ENCODE assay signal across 12 cellular contexts in the genomic region with DNA sequence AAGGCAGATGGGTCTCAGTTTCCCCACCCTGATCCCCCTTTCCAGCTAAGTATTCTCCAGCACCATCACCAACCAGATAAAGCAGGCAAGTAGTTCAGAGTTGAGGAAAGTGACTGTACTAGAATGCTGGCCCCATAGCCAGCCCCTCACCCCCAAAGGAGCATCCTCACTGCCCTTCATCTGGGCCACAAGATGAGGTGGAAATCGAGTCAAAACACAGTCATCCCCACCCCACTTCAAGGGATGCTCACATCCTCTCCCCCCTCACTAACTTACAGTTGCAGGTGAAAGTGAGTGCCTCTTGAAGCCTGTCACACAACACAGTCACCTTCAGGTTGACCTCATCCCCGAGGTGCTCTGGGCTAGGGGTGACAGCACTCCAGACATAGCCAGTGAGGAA. TPM values are rescaled to one million over a fixed set of nuclear protein-coding genes. Genes with fewer than 3 reads are reported as not detected.
DNase-seq lines count a peak whose midpoint lies in the region; ATAC-seq and TF ChIP-seq lines count a peak whose summit lies in the region.
"Had no signal": no experiment of that assay in that cellular context is flagged by ENCODE, and none has a peak within 500 bp of the region (broad histone marks: within the 10 kb centered on the region; RNA-seq: fewer than 3 reads in every experiment).

No MANE protein-coding gene starts in this region.

- DNase-seq in left ventricle myocardium inferior, result no peak
- no peak for DNase-seq in Right ventricle myocardium superior
- no peak for DNase-seq in mesenchymal stem cell
- DNase-seq in upper lobe of right lung, result no peak
- DNase-seq in hepatic stellate cell (ENCODE audit: low spot score), result no peak
- no peak for DNase-seq in NCI-H345 treated with DMSO at 0.1 percent for 48 hours (lab: John Stamatoyannopoulos, UW; ENCODE audit: unreplicated experiment)
- no peak for DNase-seq in erythroblast (lab: John Stamatoyannopoulos, UW)
- DNase-seq: NCI-H226 had no signal

- peak overlapping the region; percentile 17 for H3K4me3 ChIP-seq in left ventricle myocardium inferior
- H3K4me3 ChIP-seq in mesenchymal stem cell (ENCODE audit: insufficient read depth in 1 of 2, low read depth in 1 of 2, low read length in 2 of 2), result peak overlapping the region in 1 of 2 experiments; percentile 42
- H3K4me3 ChIP-seq in upper lobe of right lung, result no peak overlapping the region
- H3K4me3 ChIP-seq: pancreas had no signal

- no peak overlapping the region for H3K4me2 ChIP-seq in mesenchymal stem cell (ENCODE audit: low read length, poor library complexity, severe bottlenecking)

- H3K4me3 Mint-ChIP-seq in activated naive CD8-positive, alpha-beta T cell, result peak overlapping the region; percentile 32
- H3K4me3 Mint-ChIP-seq: central memory CD8-positive, alpha-beta T cell had no signal

- H2BK5ac ChIP-seq in mesenchymal stem cell (ENCODE audit: low read depth, low read length, poor library complexity, severe bottlenecking), result no peak overlapping the region

- no peak overlapping the region for H3K4ac ChIP-seq in mesenchymal stem cell (ENCODE audit: low read depth in 1 of 2, low read length in 2 of 2)

- H3K4me1 ChIP-seq in left ventricle myocardium inferior (peaks cover 94% of the 10 kb centered on the region), mesenchymal stem cell (ENCODE audit: control insufficient read depth, insufficient read depth, low read depth, low read length) (no peaks in the 10 kb centered on the region), upper lobe of right lung (peaks cover 67% of the 10 kb centered on the region)
- H3K4me1 ChIP-seq: pancreas had no signal

- H2BK120ac ChIP-seq in mesenchymal stem cell (ENCODE audit: low read depth, low read length), result no peak overlapping the region

- H3K9ac ChIP-seq in mesenchymal stem cell (ENCODE audit: low read length), result peak overlapping the region; percentile 57

- H3K4me1 Mint-ChIP-seq in activated naive CD8-positive, alpha-beta T cell (ENCODE audit: low read depth), result peaks cover 62% of the 10 kb centered on the region

- no peak overlapping the region for H3K14ac ChIP-seq in mesenchymal stem cell (ENCODE audit: low read length in 2 of 2)

- intact Hi-C loops in left ventricle myocardium inferior (cut with micrococcal nuclease), result no loop called here
- intact Hi-C loops in Right ventricle myocardium superior (cut with DNase I), result no loop called here
- intact Hi-C loops in upper lobe of right lung (cut with DNase I), result no loop called here

- H3K27me3 ChIP-seq in left ventricle myocardium inferior (ENCODE audit: low read depth) (no peaks in the 10 kb centered on the region), mesenchymal stem cell (ENCODE audit: control insufficient read depth in 1 of 2, insufficient read depth in 1 of 2, low read length in 2 of 2) (peaks cover 0 to 36% of the 10 kb centered on the region in 2 experiments), upper lobe of right lung (no peaks in the 10 kb centered on the region)
- H3K27me3 ChIP-seq: pancreas had no signal

- WGBS in mesenchymal stem cell, result 78% methylated on average over 2 of the region's 2 CpGs

- H3K9me3 Mint-ChIP-seq in activated naive CD8-positive, alpha-beta T cell (ENCODE audit: low read depth), result no peaks in the 10 kb centered on the region
- H3K9me3 Mint-ChIP-seq: central memory CD8-positive, alpha-beta T cell had no signal

- no peak overlapping the region for H3K23ac ChIP-seq in mesenchymal stem cell (ENCODE audit: low read length in 2 of 2)

- H2AFZ ChIP-seq in mesenchymal stem cell (ENCODE audit: low read depth, low read length), result no peak overlapping the region

- TF ChIP-seq POLR2A in erythroblast (IDR thresholded peaks at IDR 0.05; ENCODE audit: low read length), result no peak

- peak overlapping the region; percentile 46 for H3K27ac Mint-ChIP-seq in activated naive CD8-positive, alpha-beta T cell

- no peaks in the 10 kb centered on the region for H3K79me1 ChIP-seq in mesenchymal stem cell (replicated peaks; ENCODE audit: low read length, poor library complexity, severe bottlenecking)

- no peak for TF ChIP-seq CTCF in left ventricle myocardium inferior (IDR thresholded peaks at IDR 0.05; ENCODE audit: borderline replicate concordance)
- TF ChIP-seq CTCF in upper lobe of right lung (IDR thresholded peaks at IDR 0.05), result no peak

- no peak overlapping the region for H2AK5ac ChIP-seq in mesenchymal stem cell (ENCODE audit: low read length, severe bottlenecking)

- no peaks in the 10 kb centered on the region for H3K9me3 ChIP-seq in left ventricle myocardium inferior (replicated peaks)
- H3K9me3 ChIP-seq in mesenchymal stem cell (ENCODE audit: control insufficient read depth, low read length), result no peaks in the 10 kb centered on the region
- H3K9me3 ChIP-seq in upper lobe of right lung, result no peaks in the 10 kb centered on the region
- H3K9me3 ChIP-seq: pancreas had no signal

- H3K27ac ChIP-seq in left ventricle myocardium inferior (replicated peaks), result peak overlapping the region; percentile 97
- no peak overlapping the region for H3K27ac ChIP-seq in mesenchymal stem cell (ENCODE audit: low read length, poor library complexity, severe bottlenecking)
- H3K27ac ChIP-seq in upper lobe of right lung, result peak overlapping the region; percentile 67
- H3K27ac ChIP-seq: pancreas had no signal

- no peaks in the 10 kb centered on the region for H3K27me3 Mint-ChIP-seq in activated naive CD8-positive, alpha-beta T cell
- H3K27me3 Mint-ChIP-seq: central memory CD8-positive, alpha-beta T cell had no signal

- no peak overlapping the region for H2BK12ac ChIP-seq in mesenchymal stem cell (ENCODE audit: low read length in 2 of 2)

- no peak overlapping the region for H3K18ac ChIP-seq in mesenchymal stem cell (ENCODE audit: low read depth in 1 of 2, low read length in 2 of 2)

- no peak for ATAC-seq in Right ventricle myocardium superior (ENCODE audit: poor library complexity)
- ATAC-seq in upper lobe of right lung, result no peak
- ATAC-seq: HCT116, pancreas had no signal

- H3K36me3 ChIP-seq in left ventricle myocardium inferior, result peaks cover 36% of the 10 kb centered on the region
- H3K36me3 ChIP-seq in mesenchymal stem cell (ENCODE audit: control insufficient read depth in 1 of 2, insufficient read depth in 2 of 2, low read depth in 1 of 2, low read length in 2 of 2), result peaks cover 0 to 29% of the 10 kb centered on the region in 2 experiments
- H3K36me3 ChIP-seq in upper lobe of right lung, result peaks cover 36% of the 10 kb centered on the region

- H3K36me3 Mint-ChIP-seq in activated naive CD8-positive, alpha-beta T cell, result peaks cover 22% of the 10 kb centered on the region

- no peak overlapping the region for H2BK15ac ChIP-seq in mesenchymal stem cell (ENCODE audit: low read depth, poor library complexity, severe bottlenecking)

- H4K8ac ChIP-seq in mesenchymal stem cell (ENCODE audit: low read length), result no peak overlapping the region

- H4K91ac ChIP-seq in mesenchymal stem cell (ENCODE audit: low read length), result no peak overlapping the region

RNA-seq across cellular contexts. Expression of a gene that starts 30.4 kb away (rescaled TPM):
- total RNA-seq in left ventricle myocardium inferior (18.5 TPM), Right ventricle myocardium superior (17.7 TPM), upper lobe of right lung (47.3 TPM)
- polyA plus RNA-seq in mesenchymal stem cell (2013, experiment 1 of 2), result 3.7 TPM
- polyA plus RNA-seq in mesenchymal stem cell (2013, experiment 2 of 2), result 3.8 TPM

RNA-seq across cellular contexts. Expression of a gene that starts 52.0 kb away (rescaled TPM):
- total RNA-seq in left ventricle myocardium inferior (29.3 TPM), Right ventricle myocardium superior (24.2 TPM), upper lobe of right lung (84.5 TPM)
- polyA plus RNA-seq in mesenchymal stem cell (2013, experiment 1 of 2), result 10.6 TPM
- 9.5 TPM for polyA plus RNA-seq in mesenchymal stem cell (2013, experiment 2 of 2)

RNA-seq across cellular contexts. Expression of a gene that starts 52.6 kb away (rescaled TPM):
- total RNA-seq in left ventricle myocardium inferior, result 20.5 TPM
- 19.7 TPM for total RNA-seq in Right ventricle myocardium superior
- 19.9 TPM for polyA plus RNA-seq in mesenchymal stem cell (2013, experiment 1 of 2)
- polyA plus RNA-seq in mesenchymal stem cell (2013, experiment 2 of 2), result 19.0 TPM
- total RNA-seq in upper lobe of right lung, result 47.7 TPM
